ENCODE assay signal across 33 cellular contexts in genomic region chr5:99116526-99116925, GRCh38.
DNase-seq lines count a peak whose midpoint lies in the region; ATAC-seq, FAIRE-seq and TF ChIP-seq lines count a peak whose summit lies in the region.
"Had no signal": no experiment of that assay in that cellular context is flagged by ENCODE, and none has a peak within 500 bp of the region (broad histone marks: within the 10 kb centered on the region; RNA-seq: fewer than 3 reads in every experiment).

No MANE protein-coding gene starts in this region.

- no peaks in the 10 kb centered on the region for H3K9me1 ChIP-seq in K562 (ENCODE audit: control insufficient read depth, insufficient read depth, low read length)

- H3K9me3 ChIP-seq in HepG2 (ENCODE audit: low read length) (no peaks in the 10 kb centered on the region), right lobe of liver (no peaks in the 10 kb centered on the region), GM12878 (replicated peaks; ENCODE audit: control insufficient read depth, insufficient read depth, low read length) (no peaks in the 10 kb centered on the region), K562 (replicated peaks; ENCODE audit: control insufficient read depth, insufficient read depth, low read depth, low read length) (no peaks in the 10 kb centered on the region)
- H3K9me3 ChIP-seq: A549; BE2C; BLaER1; BLaER1 treated with 17β-estradiol and CSF1 and Interleukin-3, amounts not matched to agents 10 nM and 100 nM; Caco-2 had no signal

- CTCF ChIA-PET in HepG2 (lab: Yijun Ruan, JAX; ENCODE audit: low intra/inter-chr PET ratio, low total read pairs) (no interaction called here), GM12878 (lab: Yijun Ruan, JAX) (interaction anchor here (5.2 kb wide), 1 partner anchor 12 kb away, joined by 38 read pairs; no protein-coding TSS in a partner anchor), K562 (lab: Yijun Ruan, JAX; ENCODE audit: low intra/inter-chr PET ratio) (interaction anchor here (0.5 kb wide), 1 partner anchor 12 kb away, joined by 3 read pairs; no protein-coding TSS in a partner anchor)

- TF ChIP-seq EP300 in HepG2 (IDR thresholded peaks at IDR 0.05; ENCODE audit: low read depth in 2 of 2, low read length in 2 of 2) (no peak), HepG2 (CRISPR knock-in tag; IDR thresholded peaks at IDR 0.05; ENCODE audit: borderline replicate concordance) (no peak), GM12878 (IDR thresholded peaks at IDR 0.05; ENCODE audit: borderline replicate concordance in 1 of 2, control insufficient read depth in 1 of 2, low read depth in 2 of 2, low read length in 2 of 2) (no peak), K562 (IDR thresholded peaks at IDR 0.05; ENCODE audit: low read length) (no peak)

- 4% methylated on average over 4 of the region's 4 CpGs for WGBS in HepG2 (ENCODE audit: low lambda C conversion rate)
- 53% methylated on average over 4 of the region's 4 CpGs for WGBS in right lobe of liver (ENCODE audit: insufficient coverage, low coverage, low lambda C conversion rate, missing lambda C conversion rate)
- 58% methylated on average over 4 of the region's 4 CpGs for WGBS in GM12878 (ENCODE audit: insufficient coverage, insufficient replicate concordance, low lambda C conversion rate, missing lambda C conversion rate)
- WGBS in K562 (ENCODE audit: insufficient coverage, low coverage, missing lambda C conversion rate) = 1% methylated on average over 4 of the region's 4 CpGs

- RAD21 ChIA-PET in GM12878 (lab: Charles Lee; ENCODE audit: unreplicated experiment) = no interaction called here

- in situ Hi-C loops in HepG2 (cut with HindIII; ENCODE audit: extremely low pct_ligation_motif_present, low pct_unique_long_range_greater_than_20kb) = loop anchor here (25.0 kb wide), 1 partner anchor 1396 kb away; no protein-coding TSS in a partner anchor
- in situ Hi-C loops in GM12878 (cut with MboI) = no loop called here
- in situ Hi-C loops in K562 (cut with MboI) = no loop called here

- H3K27me3 ChIP-seq in HepG2 (ENCODE audit: control insufficient read depth in 1 of 2, insufficient read depth in 2 of 2, low read length in 2 of 2) = no peaks in the 10 kb centered on the region; a peak in 1 of 5 replicates
- no peaks in the 10 kb centered on the region for H3K27me3 ChIP-seq in right lobe of liver
- H3K27me3 ChIP-seq in GM12878 (replicated peaks in 1 of 2; ENCODE audit: control insufficient read depth in 2 of 2, insufficient read depth in 2 of 2, low read length in 1 of 2) = no peaks in the 10 kb centered on the region
- H3K27me3 ChIP-seq in K562 (ENCODE audit: control insufficient read depth in 2 of 2, insufficient read depth in 2 of 2, low read length in 2 of 2) = no peaks in the 10 kb centered on the region
- H3K27me3 ChIP-seq: BE2C; BLaER1; BLaER1 treated with 17β-estradiol and CSF1 and Interleukin-3, amounts not matched to agents 10 nM and 100 nM had no signal

- FAIRE-seq in HepG2 (lab: Jason Lieb, UNC) (no peak), GM12878 (lab: Jason Lieb, UNC) (no peak), K562 (lab: Jason Lieb, UNC) (no peak)
- FAIRE-seq: A204.1, D721Med had no signal

- intact Hi-C loops in HepG2 (cut with micrococcal nuclease; ENCODE audit: unreplicated experiment) = no loop called here
- intact Hi-C loops in right lobe of liver (cut with DNase I) = no loop called here
- intact Hi-C loops in GM12878 (cut with micrococcal nuclease; ENCODE audit: unreplicated experiment) = no loop called here
- intact Hi-C loops in K562 (cut with micrococcal nuclease) = no loop called here

- TF ChIP-seq CTCF in HepG2 (CRISPR knock-in tag; IDR thresholded peaks at IDR 0.05) = no peak
- TF ChIP-seq CTCF in right lobe of liver (IDR thresholded peaks at IDR 0.05) = no peak
- no peak for TF ChIP-seq CTCF in GM12878 (IDR thresholded peaks at IDR 0.05 in 2 of 3, conservative IDR thresholded peaks at IDR 0.05 in 1 of 3; ENCODE audit: control insufficient read depth in 2 of 3, extremely low read depth in 1 of 3, insufficient read depth in 1 of 3, low read depth in 3 of 3, low read length in 3 of 3)
- TF ChIP-seq CTCF in K562 (IDR thresholded peaks at IDR 0.05 in 2 of 3, conservative IDR thresholded peaks at IDR 0.05 in 1 of 3; ENCODE audit: insufficient read depth in 2 of 3, low read depth in 1 of 3, low read length in 3 of 3) = no peak

- SMC1A ChIA-PET in GM12878 (lab: Charles Lee; ENCODE audit: uncharacterized antibody, unreplicated experiment) = interaction anchor here (1.5 kb wide), 1 partner anchor 13 kb away, joined by 4 read pairs; no protein-coding TSS in a partner anchor

- H3K4me3 ChIP-seq in HepG2 (replicated peaks in 1 of 3; ENCODE audit: insufficient read depth in 1 of 3, low read depth in 2 of 3, low read length in 3 of 3) (no peak overlapping the region), right lobe of liver (no peak overlapping the region), GM12878 (no peak overlapping the region), K562 (no peak overlapping the region)
- H3K4me3 ChIP-seq: A549; BLaER1; BLaER1 treated with 17β-estradiol and CSF1 and Interleukin-3, amounts not matched to agents 10 nM and 100 nM had no signal

- H2AFZ ChIP-seq in HepG2 (ENCODE audit: low read length) = no peak overlapping the region
- H2AFZ ChIP-seq in GM12878 (ENCODE audit: control insufficient read depth, low read depth, low read length) = no peak overlapping the region
- no peak overlapping the region for H2AFZ ChIP-seq in K562 (ENCODE audit: low read depth, low read length)

- TF ChIP-seq RAD21 in HepG2 (CRISPR knock-in tag; IDR thresholded peaks at IDR 0.05) (no peak), GM12878 (IDR thresholded peaks at IDR 0.05; ENCODE audit: insufficient read depth, low read depth, low read length) (no peak), K562 (CRISPR knock-in tag; conservative IDR thresholded peaks at IDR 0.05 in 1 of 2, IDR thresholded peaks at IDR 0.05 in 1 of 2) (no peak)

- H4K20me1 ChIP-seq in HepG2 (ENCODE audit: insufficient read depth, low read length) (no peaks in the 10 kb centered on the region), GM12878 (ENCODE audit: control insufficient read depth, insufficient read depth) (no peaks in the 10 kb centered on the region), K562 (replicated peaks; ENCODE audit: control insufficient read depth, insufficient read depth, low read length) (no peaks in the 10 kb centered on the region)
- H4K20me1 ChIP-seq: BLaER1; BLaER1 treated with 17β-estradiol and CSF1 and Interleukin-3, amounts not matched to agents 10 nM and 100 nM had no signal

- H3K79me2 ChIP-seq in HepG2 (ENCODE audit: insufficient read depth, low read length) (no peaks in the 10 kb centered on the region), GM12878 (ENCODE audit: control insufficient read depth, insufficient read depth, low read length) (no peaks in the 10 kb centered on the region), K562 (ENCODE audit: control insufficient read depth, insufficient read depth, low read length) (no peaks in the 10 kb centered on the region)

- no peak for ATAC-seq in HepG2
- ATAC-seq in right lobe of liver = no peak
- ATAC-seq in GM12878 = no peak
- no peak for ATAC-seq in K562
- no peak for ATAC-seq in GM18519 (IDR thresholded peaks at IDR 0.05; ENCODE audit: low FRiP score, unreplicated experiment)
- no peak for ATAC-seq in GM21825 (IDR thresholded peaks at IDR 0.05; ENCODE audit: unreplicated experiment)
- ATAC-seq: A549; CD8-positive, alpha-beta T cell had no signal

- no peak for TF ChIP-seq POLR2A in HepG2 (IDR thresholded peaks at IDR 0.05; ENCODE audit: insufficient read depth in 1 of 2, low read depth in 2 of 2, low read length in 2 of 2)
- no peak for TF ChIP-seq POLR2A in right lobe of liver (IDR thresholded peaks at IDR 0.05)
- no peak for TF ChIP-seq POLR2A in GM12878 (IDR thresholded peaks at IDR 0.05; ENCODE audit: low read depth, low read length)
- TF ChIP-seq POLR2A in K562 (conservative IDR thresholded peaks at IDR 0.05) = no peak

- POLR2A ChIA-PET in HepG2 (lab: Yijun Ruan, JAX) (no interaction called here), GM12878 (lab: Charles Lee) (no interaction called here), K562 (lab: Yijun Ruan, JAX) (no interaction called here)

- H3K9ac ChIP-seq in HepG2 (ENCODE audit: insufficient read depth, low read depth, low read length) = no peak overlapping the region
- H3K9ac ChIP-seq in GM12878 (ENCODE audit: control insufficient read depth, insufficient read depth, low read length) = no peak overlapping the region
- no peak overlapping the region for H3K9ac ChIP-seq in K562 (ENCODE audit: insufficient read depth in 1 of 2, low read depth in 2 of 2, low read length in 2 of 2)
- H3K9ac ChIP-seq: BLaER1; BLaER1 treated with 17β-estradiol and CSF1 and Interleukin-3, amounts not matched to agents 10 nM and 100 nM had no signal

- BruUV-seq in HepG2 (replicated peaks; lab: Mats Ljungman, UMichigan) = no TSS peak
- no TSS peak for BruUV-seq in GM12878 (replicated peaks; lab: Mats Ljungman, UMichigan)
- BruUV-seq in K562 (replicated peaks; lab: Mats Ljungman, UMichigan) = no TSS peak

- H3K27ac ChIP-seq in HepG2 (ENCODE audit: extremely low read length, insufficient read depth, low read length) (no peak overlapping the region), right lobe of liver (no peak overlapping the region), GM12878 (ENCODE audit: control insufficient read depth, insufficient read depth) (no peak overlapping the region), K562 (ENCODE audit: extremely low read depth, low read depth, low read length) (no peak overlapping the region)
- H3K27ac ChIP-seq: 22Rv1; A549; BLaER1; BLaER1 treated with 17β-estradiol and CSF1 and Interleukin-3, amounts not matched to agents 10 nM and 100 nM; C4-2B had no signal

- H3K36me3 ChIP-seq in HepG2 (replicated peaks in 1 of 2; ENCODE audit: control insufficient read depth in 1 of 2, insufficient read depth in 2 of 2, low read length in 2 of 2) = no peaks in the 10 kb centered on the region
- no peaks in the 10 kb centered on the region for H3K36me3 ChIP-seq in right lobe of liver
- no peaks in the 10 kb centered on the region for H3K36me3 ChIP-seq in GM12878 (ENCODE audit: control insufficient read depth in 2 of 2, insufficient read depth in 2 of 2, low read length in 1 of 2)
- no peaks in the 10 kb centered on the region for H3K36me3 ChIP-seq in K562 (ENCODE audit: control insufficient read depth, insufficient read depth, low read length)
- H3K36me3 ChIP-seq: BE2C; BLaER1; BLaER1 treated with 17β-estradiol and CSF1 and Interleukin-3, amounts not matched to agents 10 nM and 100 nM had no signal

- H3K4me2 ChIP-seq in HepG2 (ENCODE audit: low read depth, low read length) (no peak overlapping the region), GM12878 (ENCODE audit: control insufficient read depth, insufficient read depth) (no peak overlapping the region), K562 (ENCODE audit: insufficient read depth, low read length) (no peak overlapping the region)
- H3K4me2 ChIP-seq: A549; BLaER1; BLaER1 treated with 17β-estradiol and CSF1 and Interleukin-3, amounts not matched to agents 10 nM and 100 nM had no signal

- no peaks in the 10 kb centered on the region for H3K4me1 ChIP-seq in HepG2 (ENCODE audit: insufficient read depth, low read length)
- H3K4me1 ChIP-seq in right lobe of liver = no peaks in the 10 kb centered on the region
- H3K4me1 ChIP-seq in GM12878 (ENCODE audit: control insufficient read depth, insufficient read depth, low read length) = no peaks in the 10 kb centered on the region
- H3K4me1 ChIP-seq in K562 (replicated peaks in 1 of 2; ENCODE audit: control insufficient read depth in 2 of 2, insufficient read depth in 2 of 2, low read length in 2 of 2) = no peaks in the 10 kb centered on the region
- H3K4me1 ChIP-seq: A549, BE2C, BLaER1, Caco-2 had no signal

- DNase-seq in HepG2 (ENCODE audit: low spot score) (no peak), right lobe of liver (no peak), GM12878 (ENCODE audit: low read depth, low spot score) (no peak), K562 (ENCODE audit: extremely low read depth in 1 of 4, low spot score in 3 of 4) (no peak)
- DNase-seq: 8988T; ACHN; AML-193; BE2C; C1 segment of cervical spinal cord; Caco-2; Calu3; CD4-positive, alpha-beta memory T cell; CD4-positive, alpha-beta T cell; CD4-positive, CD25-positive, alpha-beta regulatory T cell; CD8-positive, alpha-beta memory T cell; CD8-positive, alpha-beta T cell; COR-L47; DMS 273 treated with DMSO at 0.1 percent for 48 hours; DMS153; DMS53; DMS79; DMS79 treated with DMSO at 0.1 percent for 48 hours; DND-41; EL had no signal

Comparison
In these comparisons a context has a peak if more than half of its experiments do, and no peak if none do; other contexts are left out.
1. Of the 241 proteins assayed by ChIP-seq in both HepG2 and K562: peak only in HepG2: none; only in K562: JUNB; in both: none; in neither: 236; mixed calls (peak in some experiments, not most) for 4.